2 cellular contexts compared by ENCODE assay signal in genomic region chr7:22502104-22502503, GRCh38. TPM values are rescaled to one million over a fixed set of nuclear protein-coding genes. Genes with fewer than 3 reads are reported as not detected.
"Had no signal": no experiment of that assay in that cellular context is flagged by ENCODE, and none has a peak within 500 bp of the region (broad histone marks: within the 10 kb centered on the region; RNA-seq: fewer than 3 reads in every experiment).

No MANE protein-coding gene starts in this region.

RNA-seq across cellular contexts. Expression of gene STEAP1B, which starts 2.1 kb away (rescaled TPM):
- total RNA-seq: MCF 10A, Right ventricle myocardium inferior had no signal
